8 cellular contexts compared by ENCODE assay signal in the genomic region with DNA sequence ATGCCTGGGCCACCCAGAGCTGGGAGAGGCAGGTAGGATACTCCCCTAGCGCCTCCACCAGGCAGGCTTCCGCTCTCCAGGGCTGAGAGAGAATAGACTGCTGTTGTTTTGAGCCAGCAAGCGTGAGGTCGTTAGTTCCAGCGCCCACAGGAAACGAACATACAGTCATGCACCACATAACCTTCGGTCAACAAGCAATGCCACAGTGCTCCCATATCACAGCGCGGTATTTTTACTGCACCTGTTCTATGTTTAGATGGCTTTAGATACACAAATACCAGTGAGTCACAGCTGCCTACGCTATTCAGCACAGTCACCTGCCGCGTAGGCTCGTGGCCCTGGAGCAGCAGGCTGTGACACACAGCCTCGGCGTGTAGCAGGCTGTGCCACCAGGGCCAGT.
DNase-seq lines count a peak whose midpoint lies in the region; ATAC-seq and TF ChIP-seq lines count a peak whose summit lies in the region.
"Not testable (repeated sequence)": the region's sequence is repeated elsewhere in the genome, so short reads cannot be mapped to it uniquely, and the experiment has no call there.

No MANE protein-coding gene starts in this region.

- H3K9me3 Mint-ChIP-seq in CD4-positive, CD25-positive, alpha-beta regulatory T cell; activated T-cell treated with anti-CD3 and anti-CD28 coated beads, Interleukin-2, amount 50 U/mL, for 72 hours; natural killer cell: not testable (repeated sequence)

- intact Hi-C loops in natural killer cell (cut with micrococcal nuclease): not testable (repeated sequence)

- not testable (repeated sequence) for DNase-seq in CD4-positive, CD25-positive, alpha-beta regulatory T cell; activated T-cell treated with anti-CD3 and anti-CD28 coated beads, Interleukin-2, amount 50 U/mL, for 72 hours; natural killer cell

- not testable (repeated sequence) for H3K36me3 Mint-ChIP-seq in CD4-positive, CD25-positive, alpha-beta regulatory T cell; activated T-cell treated with anti-CD3 and anti-CD28 coated beads, Interleukin-2, amount 50 U/mL, for 72 hours (ENCODE audit: insufficient read depth in 2 of 2); natural killer cell

- not testable (repeated sequence) for H3K4me1 ChIP-seq in CD4-positive, CD25-positive, alpha-beta regulatory T cell (ENCODE audit: control insufficient read depth, insufficient read depth, low read length, poor library complexity, severe bottlenecking)

- not testable (repeated sequence) for H3K4me3 ChIP-seq in CD4-positive, CD25-positive, alpha-beta regulatory T cell (ENCODE audit: low read depth, low read length)

- H3K4me3 Mint-ChIP-seq in CD4-positive, CD25-positive, alpha-beta regulatory T cell; activated T-cell treated with anti-CD3 and anti-CD28 coated beads, Interleukin-2, amount 50 U/mL, for 72 hours; natural killer cell: not testable (repeated sequence)

- H3K36me3 ChIP-seq in CD4-positive, CD25-positive, alpha-beta regulatory T cell (ENCODE audit: control insufficient read depth, insufficient read depth, low read length): not testable (repeated sequence)

- H3K9me3 ChIP-seq in CD4-positive, CD25-positive, alpha-beta regulatory T cell (ENCODE audit: control insufficient read depth in 2 of 2, low read length in 2 of 2): not testable (repeated sequence)

- TF ChIP-seq CTCF in natural killer cell (IDR thresholded peaks at IDR 0.05): not testable (repeated sequence)

- not testable (repeated sequence) for H3K27me3 ChIP-seq in CD4-positive, CD25-positive, alpha-beta regulatory T cell (ENCODE audit: control insufficient read depth, insufficient read depth, low read length)

- not testable (repeated sequence) for H3K27ac ChIP-seq in CD4-positive, CD25-positive, alpha-beta regulatory T cell (ENCODE audit: insufficient read depth, low read length, poor library complexity, severe bottlenecking)

- not testable (repeated sequence) for H3K4me1 Mint-ChIP-seq in CD4-positive, CD25-positive, alpha-beta regulatory T cell; activated T-cell treated with anti-CD3 and anti-CD28 coated beads, Interleukin-2, amount 50 U/mL, for 72 hours (ENCODE audit: low read depth); natural killer cell

- not testable (repeated sequence) for H3K27me3 Mint-ChIP-seq in CD4-positive, CD25-positive, alpha-beta regulatory T cell; activated T-cell treated with anti-CD3 and anti-CD28 coated beads, Interleukin-2, amount 50 U/mL, for 72 hours (ENCODE audit: low read depth); natural killer cell (ENCODE audit: low read depth in 2 of 2)

- not testable (repeated sequence) for H3K27ac Mint-ChIP-seq in CD4-positive, CD25-positive, alpha-beta regulatory T cell; activated T-cell treated with anti-CD3 and anti-CD28 coated beads, Interleukin-2, amount 50 U/mL, for 72 hours; natural killer cell

- ATAC-seq in CD4-positive, CD25-positive, alpha-beta regulatory T cell (ENCODE audit: low read depth in 2 of 2): peak; percentile 85 to 86
- peak; percentile 68 for ATAC-seq in GM18873 (IDR thresholded peaks at IDR 0.05; ENCODE audit: low FRiP score, unreplicated experiment)
- peak; percentile 47 for ATAC-seq in GM21390 (IDR thresholded peaks at IDR 0.05; ENCODE audit: unreplicated experiment)
- ATAC-seq in HG02642 (IDR thresholded peaks at IDR 0.05; ENCODE audit: poor library complexity, unreplicated experiment): peak; percentile 45
- ATAC-seq in HG03066 (IDR thresholded peaks at IDR 0.05; ENCODE audit: low read depth, unreplicated experiment): peak; percentile 44
- ATAC-seq in HG03469 (IDR thresholded peaks at IDR 0.05; ENCODE audit: unreplicated experiment): peak; percentile 40
- ATAC-seq in activated T-cell treated with anti-CD3 and anti-CD28 coated beads, Interleukin-2, amount 50 U/mL, for 72 hours (replicated peaks in 1 of 2): peak; percentile 84 to 88
- ATAC-seq in natural killer cell: peak; percentile 74 to 77 (median 76)
